Comparison of ENCODE assay signal across 8 cellular contexts in the genomic region with DNA sequence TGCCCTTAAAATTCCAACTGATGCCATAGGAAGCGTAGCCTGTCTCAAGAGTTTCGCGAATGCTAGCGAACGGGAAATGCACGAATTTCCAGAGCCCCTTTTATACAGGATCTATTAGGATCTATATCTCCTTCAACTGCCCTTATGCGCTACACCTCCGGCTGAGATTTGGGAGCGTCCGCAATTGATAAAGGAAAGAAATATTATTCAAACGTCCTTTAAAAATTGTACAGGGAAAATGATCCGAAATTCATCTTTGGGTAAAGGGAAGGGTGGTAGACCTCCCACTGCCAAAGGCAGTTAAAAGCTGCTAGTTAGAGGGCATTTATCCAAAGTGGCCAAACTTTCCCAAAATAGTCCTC.
A peak's percentile ranks its signal among the peaks of the same experiment; 100 is the strongest.
DNase-seq lines count a peak whose midpoint lies in the region; ATAC-seq lines count a peak whose summit lies in the region.

No MANE protein-coding gene starts in this region.

- H3K27ac ChIP-seq in stomach smooth muscle (ENCODE audit: low read length), result no peak overlapping the region

- peaks cover 4% of the 10 kb centered on the region for H3K27me3 Mint-ChIP-seq in activated naive CD8-positive, alpha-beta T cell treated with anti-CD3 and anti-CD28 coated beads, Interleukin-2, amount 50 U/mL, for 24 hours

- peak overlapping the region; percentile 80 to 98 for H3K9ac ChIP-seq in stomach smooth muscle (ENCODE audit: low read length in 2 of 2)

- no peaks in the 10 kb centered on the region for H3K36me3 ChIP-seq in stomach smooth muscle (ENCODE audit: control insufficient read depth in 2 of 2, insufficient read depth in 2 of 2, low read length in 2 of 2)

- DNase-seq in NCI-H748 (lab: John Stamatoyannopoulos, UW; ENCODE audit: unreplicated experiment) (peak; percentile 13), NCI-H748 treated with DMSO at 0.1 percent for 48 hours (lab: John Stamatoyannopoulos, UW) (no peak), kidney tubule cell (ENCODE audit: low spot score) (peak; percentile 20), islet precursor cell (no peak)
- no peak for DNase-seq in activated naive CD8-positive, alpha-beta T cell treated with anti-CD3 and anti-CD28 coated beads, Interleukin-2, amount 50 U/mL, for 24 hours

- H3K4me1 ChIP-seq in stomach smooth muscle (ENCODE audit: control insufficient read depth, insufficient read depth, low read length), result peaks cover 18% of the 10 kb centered on the region

- no peaks in the 10 kb centered on the region for H3K9me3 ChIP-seq in stomach smooth muscle (ENCODE audit: control insufficient read depth in 2 of 2, low read length in 2 of 2)

- H3K36me3 Mint-ChIP-seq in activated naive CD8-positive, alpha-beta T cell treated with anti-CD3 and anti-CD28 coated beads, Interleukin-2, amount 50 U/mL, for 24 hours (ENCODE audit: low read depth), result no peaks in the 10 kb centered on the region

- peak overlapping the region; percentile 77 for H3K27ac Mint-ChIP-seq in activated naive CD8-positive, alpha-beta T cell treated with anti-CD3 and anti-CD28 coated beads, Interleukin-2, amount 50 U/mL, for 24 hours

- peaks cover 38% of the 10 kb centered on the region for H3K4me1 Mint-ChIP-seq in activated naive CD8-positive, alpha-beta T cell treated with anti-CD3 and anti-CD28 coated beads, Interleukin-2, amount 50 U/mL, for 24 hours

- no peaks in the 10 kb centered on the region for H3K27me3 ChIP-seq in stomach smooth muscle (ENCODE audit: control insufficient read depth in 1 of 2, insufficient read depth in 2 of 2, low read length in 2 of 2)

- no peaks in the 10 kb centered on the region for H3K9me3 Mint-ChIP-seq in activated naive CD8-positive, alpha-beta T cell treated with anti-CD3 and anti-CD28 coated beads, Interleukin-2, amount 50 U/mL, for 24 hours

- peak overlapping the region; percentile 88 to 97 for H3K4me3 ChIP-seq in stomach smooth muscle (ENCODE audit: low read length in 2 of 2)

- no peak for ATAC-seq in activated naive CD8-positive, alpha-beta T cell treated with anti-CD3 and anti-CD28 coated beads, Interleukin-2, amount 50 U/mL, for 24 hours
- no peak for ATAC-seq in GM21515 (IDR thresholded peaks at IDR 0.05; ENCODE audit: unreplicated experiment)
- ATAC-seq in HG02763 (IDR thresholded peaks at IDR 0.05; ENCODE audit: unreplicated experiment), result no peak

- H3K4me3 Mint-ChIP-seq in activated naive CD8-positive, alpha-beta T cell treated with anti-CD3 and anti-CD28 coated beads, Interleukin-2, amount 50 U/mL, for 24 hours, result peak overlapping the region; percentile 94

Comparison
In these comparisons a context has a peak if more than half of its experiments do, and no peak if none do; other contexts are left out.
1. DNase-seq: peak in NCI-H748 (single experiment) and kidney tubule cell (single experiment); none in NCI-H748 treated with DMSO at 0.1 percent for 48 hours (single experiment), activated naive CD8-positive, alpha-beta T cell treated with anti-CD3 and anti-CD28 coated beads, Interleukin-2, amount 50 U/mL, for 24 hours (single experiment) and islet precursor cell (single experiment).